In genomic region chr7:17910377-17910776, GRCh38 we compare ENCODE assay signal across 23 cellular contexts. TPM values are rescaled to one million over a fixed set of nuclear protein-coding genes. Genes with fewer than 3 reads are reported as not detected.
DNase-seq lines count a peak whose midpoint lies in the region; ATAC-seq, FAIRE-seq and TF ChIP-seq lines count a peak whose summit lies in the region.
"Had no signal": no experiment of that assay in that cellular context is flagged by ENCODE, and none has a peak within 500 bp of the region (broad histone marks: within the 10 kb centered on the region; RNA-seq: fewer than 3 reads in every experiment).

No MANE protein-coding gene starts in this region.

- no peak for TF ChIP-seq POLR2A in prostate gland (IDR thresholded peaks at IDR 0.05)

- intact Hi-C loops in activated CD4-positive, alpha-beta T cell treated with anti-CD3 and anti-CD28 coated beads for 36 hours (cut with DNase I, micrococcal nuclease) = no loop called here
- intact Hi-C loops in prostate gland (cut with DNase I) (no loop called here), OCI-LY7 (cut with micrococcal nuclease; ENCODE audit: unreplicated experiment) (no loop called here)

- peaks cover 8% of the 10 kb centered on the region for H3K9me3 Mint-ChIP-seq in activated CD4-positive, alpha-beta T cell treated with anti-CD3 and anti-CD28 coated beads for 36 hours (ENCODE audit: low read depth)
- H3K9me3 Mint-ChIP-seq in activated CD4-positive, alpha-beta T cell treated with anti-CD3 and anti-CD28 coated beads, Interleukin-2, amount 10 ng/mL, durations not matched to agents 7 days and 5 days = peaks cover 13% of the 10 kb centered on the region
- H3K9me3 Mint-ChIP-seq in progenitor cell of endocrine pancreas (ENCODE audit: low read depth) = peaks cover 14% of the 10 kb centered on the region
- H3K9me3 Mint-ChIP-seq: IgD-negative memory B cell had no signal

- H2AFZ ChIP-seq in OCI-LY7 (ENCODE audit: low read length) = no peak overlapping the region

- peak overlapping the region; percentile 13 for H3K27ac Mint-ChIP-seq in activated CD4-positive, alpha-beta T cell treated with anti-CD3 and anti-CD28 coated beads for 36 hours
- no peak overlapping the region for H3K27ac Mint-ChIP-seq in activated CD4-positive, alpha-beta T cell treated with anti-CD3 and anti-CD28 coated beads, Interleukin-2, amount 10 ng/mL, durations not matched to agents 7 days and 5 days
- H3K27ac Mint-ChIP-seq in progenitor cell of endocrine pancreas = peak overlapping the region; percentile 51
- H3K27ac Mint-ChIP-seq: CD8-positive, alpha-beta memory T cell; IgD-negative memory B cell had no signal

- no peaks in the 10 kb centered on the region for H3K36me3 ChIP-seq in bronchial epithelial cell (ENCODE audit: control insufficient read depth, insufficient read depth, low read length)
- H3K36me3 ChIP-seq in prostate gland = no peaks in the 10 kb centered on the region
- H3K36me3 ChIP-seq in OCI-LY7 (ENCODE audit: insufficient read depth, low read length) = no peaks in the 10 kb centered on the region
- H3K36me3 ChIP-seq: Peyer's patch had no signal

- no peaks in the 10 kb centered on the region for H3K27me3 ChIP-seq in bronchial epithelial cell (ENCODE audit: control insufficient read depth, insufficient read depth, low read length)
- H3K27me3 ChIP-seq in prostate gland (replicated peaks; ENCODE audit: insufficient read depth) = no peaks in the 10 kb centered on the region
- H3K27me3 ChIP-seq: Peyer's patch had no signal

- CTCF ChIA-PET in activated CD4-positive, alpha-beta T cell treated with anti-CD3 and anti-CD28 coated beads for 36 hours (lab: Charles Lee) = no interaction called here
- CTCF ChIA-PET in activated CD4-positive, alpha-beta T cell treated with anti-CD3 and anti-CD28 coated beads, Interleukin-2, amount 10 ng/mL, durations not matched to agents 7 days and 5 days (lab: Charles Lee) = interaction anchor here (0.5 kb wide), 1 partner anchor 151 kb away, joined by 3 read pairs; no protein-coding TSS in a partner anchor
- CTCF ChIA-PET in OCI-LY7 (lab: Charles Lee; ENCODE audit: unreplicated experiment) = no interaction called here

- peaks cover 42% of the 10 kb centered on the region for H3K4me1 Mint-ChIP-seq in activated CD4-positive, alpha-beta T cell treated with anti-CD3 and anti-CD28 coated beads for 36 hours
- H3K4me1 Mint-ChIP-seq in activated CD4-positive, alpha-beta T cell treated with anti-CD3 and anti-CD28 coated beads, Interleukin-2, amount 10 ng/mL, durations not matched to agents 7 days and 5 days = peaks cover 2% of the 10 kb centered on the region
- H3K4me1 Mint-ChIP-seq in progenitor cell of endocrine pancreas (ENCODE audit: low read depth) = peaks cover 9% of the 10 kb centered on the region

- H3K79me2 ChIP-seq in OCI-LY7 (ENCODE audit: insufficient read depth, low read depth, low read length) = peaks cover 34% of the 10 kb centered on the region; the same call in 1 of the 2 replicates

- FAIRE-seq in bronchial epithelial cell (lab: Jason Lieb, UNC) = no peak
- FAIRE-seq: HTR-8/SVneo had no signal

- H3K27me3 Mint-ChIP-seq in activated CD4-positive, alpha-beta T cell treated with anti-CD3 and anti-CD28 coated beads for 36 hours = no peaks in the 10 kb centered on the region
- no peaks in the 10 kb centered on the region for H3K27me3 Mint-ChIP-seq in activated CD4-positive, alpha-beta T cell treated with anti-CD3 and anti-CD28 coated beads, Interleukin-2, amount 10 ng/mL, durations not matched to agents 7 days and 5 days
- H3K27me3 Mint-ChIP-seq in progenitor cell of endocrine pancreas = no peaks in the 10 kb centered on the region
- H3K27me3 Mint-ChIP-seq: CD8-positive, alpha-beta memory T cell; IgD-negative memory B cell had no signal

- H3K9me3 ChIP-seq in prostate gland (no peaks in the 10 kb centered on the region), OCI-LY7 (ENCODE audit: low read length) (peaks cover 4% of the 10 kb centered on the region)
- H3K9me3 ChIP-seq: Peyer's patch had no signal

- no peak for TF ChIP-seq CTCF in bronchial epithelial cell (IDR thresholded peaks at IDR 0.05; ENCODE audit: insufficient read depth, low read length, severe bottlenecking)
- no peak for TF ChIP-seq CTCF in progenitor cell of endocrine pancreas (IDR thresholded peaks at IDR 0.05; ENCODE audit: unreplicated experiment)
- no peak for TF ChIP-seq CTCF in prostate gland (IDR thresholded peaks at IDR 0.05)
- no peak for TF ChIP-seq CTCF in omental fat pad (IDR thresholded peaks at IDR 0.05)
- no peak for TF ChIP-seq CTCF in OCI-LY7 (conservative IDR thresholded peaks at IDR 0.05; ENCODE audit: low read length)

- POLR2A ChIA-PET in activated CD4-positive, alpha-beta T cell treated with anti-CD3 and anti-CD28 coated beads for 36 hours (lab: Charles Lee) = no interaction called here
- POLR2A ChIA-PET in activated CD4-positive, alpha-beta T cell treated with anti-CD3 and anti-CD28 coated beads, Interleukin-2, amount 10 ng/mL, durations not matched to agents 7 days and 5 days (lab: Charles Lee) = no interaction called here
- POLR2A ChIA-PET in OCI-LY7 (lab: Charles Lee) = no interaction called here

- peaks cover 25% of the 10 kb centered on the region for H3K36me3 Mint-ChIP-seq in activated CD4-positive, alpha-beta T cell treated with anti-CD3 and anti-CD28 coated beads for 36 hours (ENCODE audit: low read depth)
- H3K36me3 Mint-ChIP-seq in activated CD4-positive, alpha-beta T cell treated with anti-CD3 and anti-CD28 coated beads, Interleukin-2, amount 10 ng/mL, durations not matched to agents 7 days and 5 days (ENCODE audit: low read depth) = peaks cover 21% of the 10 kb centered on the region
- peaks cover 7% of the 10 kb centered on the region for H3K36me3 Mint-ChIP-seq in progenitor cell of endocrine pancreas (ENCODE audit: insufficient read depth)

- 0 out of 2 replicates have a peak, but pooled peaks cover 8% of the 10 kb centered on the region for H4K20me1 ChIP-seq in OCI-LY7 (ENCODE audit: insufficient read depth, low read length)

- no peaks in the 10 kb centered on the region for H3K4me1 ChIP-seq in prostate gland (replicated peaks)
- peaks cover 11% of the 10 kb centered on the region for H3K4me1 ChIP-seq in OCI-LY7 (ENCODE audit: insufficient read depth, low read length, poor library complexity, severe bottlenecking)

- no TSS peak for BruUV-seq in OCI-LY7 (replicated peaks; lab: Mats Ljungman, UMichigan)

- H3K4me2 ChIP-seq in OCI-LY7 (ENCODE audit: low read length) = no peak overlapping the region

- H3K27ac ChIP-seq in prostate gland = no peak overlapping the region
- no peak overlapping the region for H3K27ac ChIP-seq in OCI-LY7 (ENCODE audit: low read depth, low read length, poor library complexity, severe bottlenecking)
- H3K27ac ChIP-seq: C4-2B, Peyer's patch had no signal

- no peaks in the 10 kb centered on the region for H3K9me2 ChIP-seq in OCI-LY7 (ENCODE audit: insufficient read depth, low read length)

- DNase-seq in activated CD4-positive, alpha-beta T cell treated with anti-CD3 and anti-CD28 coated beads for 36 hours = no peak
- no peak for DNase-seq in activated CD4-positive, alpha-beta T cell treated with anti-CD3 and anti-CD28 coated beads, Interleukin-2, amount 10 ng/mL, durations not matched to agents 7 days and 5 days
- DNase-seq in HS-5 (ENCODE audit: low read depth) (peak; percentile 6), bronchial epithelial cell (ENCODE audit: low read depth) (peak; percentile 68), progenitor cell of endocrine pancreas (ENCODE audit: low spot score, unreplicated experiment) (no peak), prostate gland (ENCODE audit: low spot score) (no peak), omental fat pad (ENCODE audit: low spot score) (no peak), OCI-LY7 (ENCODE audit: low spot score) (no peak)
- DNase-seq: 8988T; Calu3; CD8-positive, alpha-beta memory T cell; DMS153; Karpas-422; NCI-H1092 treated with DMSO at 0.1 percent for 48 hours; NCI-H2029 treated with DMSO at 0.1 percent for 48 hours; NCI-H226; NCI-H524; NCI-H82; Peyer's patch had no signal

- WGBS in prostate gland = 89% methylated on average over 3 of the region's 3 CpGs

- no peak overlapping the region for H3K4me3 ChIP-seq in bronchial epithelial cell (ENCODE audit: low read depth, low read length)
- no peak overlapping the region for H3K4me3 ChIP-seq in prostate gland
- no peak overlapping the region for H3K4me3 ChIP-seq in OCI-LY7 (ENCODE audit: low read depth, low read length, poor library complexity, severe bottlenecking)
- H3K4me3 ChIP-seq: Peyer's patch had no signal

- H3K4me3 Mint-ChIP-seq in activated CD4-positive, alpha-beta T cell treated with anti-CD3 and anti-CD28 coated beads for 36 hours = no peak overlapping the region
- no peak overlapping the region for H3K4me3 Mint-ChIP-seq in activated CD4-positive, alpha-beta T cell treated with anti-CD3 and anti-CD28 coated beads, Interleukin-2, amount 10 ng/mL, durations not matched to agents 7 days and 5 days
- no peak overlapping the region for H3K4me3 Mint-ChIP-seq in progenitor cell of endocrine pancreas (ENCODE audit: low read depth)
- H3K4me3 Mint-ChIP-seq: CD8-positive, alpha-beta memory T cell had no signal

- ATAC-seq in activated CD4-positive, alpha-beta T cell treated with anti-CD3 and anti-CD28 coated beads for 36 hours = no peak
- ATAC-seq in omental fat pad (ENCODE audit: low FRiP score) = no peak
- ATAC-seq: SK-N-SH treated with all-trans-retinoic acid at 6 μM for 48 hours had no signal

RNA-seq across cellular contexts. Expression of gene SNX13, which starts 29.9 kb away (rescaled TPM):
- 10 to 100 TPM; 23.9 to 25.5 TPM for total RNA-seq in activated CD4-positive, alpha-beta T cell treated with anti-CD3 and anti-CD28 coated beads for 36 hours
- total RNA-seq in activated CD4-positive, alpha-beta T cell treated with anti-CD3 and anti-CD28 coated beads, Interleukin-2, amount 10 ng/mL, durations not matched to agents 7 days and 5 days = 10 to 100 TPM; 25.3 to 26.3 TPM
- total RNA-seq in bronchial epithelial cell = 30.2 and 32.9 TPM in 2 replicates
- total RNA-seq in progenitor cell of endocrine pancreas = 44.4 and 48.5 TPM in 2 replicates
- total RNA-seq in prostate gland = 10 to 100 TPM; 46.9 to 63.5 TPM
- total RNA-seq in omental fat pad = 10 to 100 TPM; 59.2 to 88.4 (median 68.9) TPM
- 20.0 and 25.1 TPM in 2 replicates for total RNA-seq in OCI-LY7 (2014; rRNA removed; shearing (Covaris generic))
- 32.6 and 38.4 TPM in 2 replicates for total RNA-seq in OCI-LY7 (2022)

Comparison
In these comparisons a context has a peak if more than half of its experiments do, and no peak if none do; other contexts are left out.
1. DNase-seq: peak in HS-5 (single experiment) and bronchial epithelial cell (single experiment); none in activated CD4-positive, alpha-beta T cell treated with anti-CD3 and anti-CD28 coated beads for 36 hours (single experiment), activated CD4-positive, alpha-beta T cell treated with anti-CD3 and anti-CD28 coated beads, Interleukin-2, amount 10 ng/mL, durations not matched to agents 7 days and 5 days (single experiment), progenitor cell of endocrine pancreas (single experiment), prostate gland (single experiment), omental fat pad (single experiment) and OCI-LY7 (single experiment).